Comparison of ENCODE assay signal across 1 cellular context in genomic region chr12:13175499-13175898, GRCh38.
TF ChIP-seq lines count a peak whose summit lies in the region.

No MANE protein-coding gene starts in this region.

TF ChIP-seq in SK-N-SH, 30 proteins besides CTCF, POLR2A, EP300 and RAD21 (continued from another document):
- 0 out of 2 replicates have a peak, but pooled peaks have one; percentile 28 for TF ChIP-seq NFIC (IDR thresholded peaks at IDR 0.05; ENCODE audit: borderline replicate concordance)
- no peak for TF ChIP-seq EZH2phosphoT487 (IDR thresholded peaks at IDR 0.05; ENCODE audit: borderline replicate concordance, low read depth)
- no peak for TF ChIP-seq TEAD4 (IDR thresholded peaks at IDR 0.05; ENCODE audit: borderline replicate concordance, insufficient read depth)
- peak; percentile 53 for TF ChIP-seq PBX3 (IDR thresholded peaks at IDR 0.05)
- no peak for TF ChIP-seq YY1 (IDR thresholded peaks at IDR 0.05; ENCODE audit: low read depth)
- no peak for TF ChIP-seq FOXM1 (IDR thresholded peaks at IDR 0.05; ENCODE audit: low read depth)
- TF ChIP-seq FOSL2 (IDR thresholded peaks at IDR 0.05; ENCODE audit: borderline replicate concordance, low read depth), result peak; percentile 8; the same call in 1 of the 2 replicates
- no peak for TF ChIP-seq ZBTB33 (IDR thresholded peaks at IDR 0.05; ENCODE audit: borderline replicate concordance, low read depth)
- no peak for TF ChIP-seq FOXJ3 (CRISPR knock-in tag; IDR thresholded peaks at IDR 0.05)
- no peak for TF ChIP-seq GABPA (IDR thresholded peaks at IDR 0.05; ENCODE audit: low read depth)
- TF ChIP-seq GATA2 (CRISPR knock-in tag; IDR thresholded peaks at IDR 0.05), result no peak
- no peak for TF ChIP-seq USF1 (IDR thresholded peaks at IDR 0.05; ENCODE audit: borderline replicate concordance, low read depth)
- no peak for TF ChIP-seq TAF1 (IDR thresholded peaks at IDR 0.05; ENCODE audit: borderline replicate concordance, low read depth, low read length)
- TF ChIP-seq MXI1 (IDR thresholded peaks at IDR 0.05; ENCODE audit: low read depth, low read length), result no peak
- 0 out of 2 replicates have a peak, but pooled peaks have one; percentile 15 for TF ChIP-seq JUND (IDR thresholded peaks at IDR 0.05)
- TF ChIP-seq RXRA (IDR thresholded peaks at IDR 0.05; ENCODE audit: borderline replicate concordance, low read depth), result no peak
- TF ChIP-seq SMC3 (IDR thresholded peaks at IDR 0.05; ENCODE audit: low read depth, low read length), result no peak
- TF ChIP-seq CHD2 (IDR thresholded peaks at IDR 0.05; ENCODE audit: low read length, partially characterized antibody), result no peak
- peak; percentile 4; the same call in 1 of the 2 replicates for TF ChIP-seq TCF12 (IDR thresholded peaks at IDR 0.05)
- no peak for TF ChIP-seq ELF1 (IDR thresholded peaks at IDR 0.05)
- TF ChIP-seq USF2 (IDR thresholded peaks at IDR 0.05; ENCODE audit: borderline replicate concordance, low read depth, low read length), result no peak
- TF ChIP-seq MEF2A (IDR thresholded peaks at IDR 0.05; ENCODE audit: borderline replicate concordance, low read depth), result no peak
- TF ChIP-seq MAX (IDR thresholded peaks at IDR 0.05; ENCODE audit: low read depth), result 0 out of 2 replicates have a peak, but pooled peaks have one; percentile 38
